In genomic region chr5:39534701-39535100, GRCh38 we compare ENCODE assay signal across 22 cellular contexts.
"Had no signal": no experiment of that assay in that cellular context is flagged by ENCODE, and none has a peak within 500 bp of the region (broad histone marks: within the 10 kb centered on the region; RNA-seq: fewer than 3 reads in every experiment).

No MANE protein-coding gene starts in this region.

- H3K27me3 ChIP-seq: SJSA1 had no signal

- H3K9me3 ChIP-seq: SJSA1 had no signal

- H3K27ac ChIP-seq: KMS-11, SJSA1, SK-N-MC had no signal

- H3K36me3 ChIP-seq: SJSA1 had no signal

- DNase-seq: IMR-90, Kasumi-1, MM.1S, NCI-H1092 treated with DMSO at 0.1 percent for 48 hours, NCI-H1436, NCI-H187, NCI-H2029, NCI-H2081 treated with DMSO at 0.1 percent for 48 hours, NCI-H2171, NCI-H226, NCI-H446, NCI-H510A, NCI-H524 treated with DMSO at 0.1 percent for 48 hours, NCI-H69, NCI-H774, Right ventricle myocardium superior, RPMI8226, SIG-M5 had no signal

- H3K4me2 ChIP-seq: KMS-11 had no signal

- H3K4me3 ChIP-seq: SJSA1, SK-N-MC had no signal

- H3K9ac ChIP-seq: KMS-11 had no signal

- FAIRE-seq: HepG2 had no signal
